ENCODE assay signal across 1 cellular context in genomic region chr11:134206185-134206584, GRCh38.
TF ChIP-seq lines count a peak whose summit lies in the region.

No MANE protein-coding gene starts in this region.

TF ChIP-seq in SK-N-SH, 30 proteins besides CTCF, POLR2A, EP300 and RAD21:
- TF ChIP-seq RFX5 (IDR thresholded peaks at IDR 0.05; ENCODE audit: low read length) (no peak), TEAD4 (IDR thresholded peaks at IDR 0.05; ENCODE audit: borderline replicate concordance, insufficient read depth) (no peak), MAX (IDR thresholded peaks at IDR 0.05; ENCODE audit: low read depth) (no peak), ZBTB33 (IDR thresholded peaks at IDR 0.05; ENCODE audit: borderline replicate concordance, low read depth) (no peak), MXI1 (IDR thresholded peaks at IDR 0.05; ENCODE audit: low read depth, low read length) (peak; percentile 40; the same call in 1 of the 2 replicates), SMC3 (IDR thresholded peaks at IDR 0.05; ENCODE audit: low read depth, low read length) (no peak), NFIC (IDR thresholded peaks at IDR 0.05; ENCODE audit: borderline replicate concordance) (no peak), YY1 (IDR thresholded peaks at IDR 0.05; ENCODE audit: low read depth) (no peak), CHD2 (IDR thresholded peaks at IDR 0.05; ENCODE audit: low read length, partially characterized antibody) (peak; percentile 51), GATA2 (CRISPR knock-in tag; IDR thresholded peaks at IDR 0.05) (peak; percentile 89), TAF1 (IDR thresholded peaks at IDR 0.05; ENCODE audit: borderline replicate concordance, low read depth, low read length) (no peak), FOXJ3 (CRISPR knock-in tag; IDR thresholded peaks at IDR 0.05) (no peak), JUND (IDR thresholded peaks at IDR 0.05) (no peak), TCF12 (IDR thresholded peaks at IDR 0.05) (no peak), RCOR1 (IDR thresholded peaks at IDR 0.05; ENCODE audit: low read length) (peak; percentile 18; the same call in 1 of the 2 replicates)
